In the genomic region with DNA sequence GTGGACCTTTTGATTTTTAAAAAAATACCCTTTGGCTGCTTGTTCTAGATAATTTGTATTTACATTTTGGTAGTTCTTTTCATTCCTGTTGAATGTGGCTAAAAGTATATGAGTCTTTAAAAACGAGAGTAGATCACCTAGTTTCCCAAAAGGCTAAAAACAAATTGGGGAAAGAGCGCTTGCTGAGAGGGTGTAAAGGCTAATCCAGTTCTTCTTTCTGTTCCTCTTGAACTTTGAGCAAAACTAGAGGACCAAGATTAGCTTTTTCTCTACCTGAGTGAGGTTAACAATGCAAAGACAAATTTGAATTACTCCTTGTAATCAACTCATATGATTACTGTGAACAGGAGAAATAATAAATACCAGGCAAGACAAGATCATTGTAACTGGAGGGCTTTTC, we compare ENCODE assay signal across 20 cellular contexts.
DNase-seq lines count a peak whose midpoint lies in the region; ATAC-seq, FAIRE-seq and TF ChIP-seq lines count a peak whose summit lies in the region.
"Had no signal": no experiment of that assay in that cellular context is flagged by ENCODE, and none has a peak within 500 bp of the region (broad histone marks: within the 10 kb centered on the region; RNA-seq: fewer than 3 reads in every experiment).

No MANE protein-coding gene starts in this region.

- intact Hi-C loops in HCT116 (cut with micrococcal nuclease): no loop called here
- intact Hi-C loops in left ventricle myocardium superior (cut with micrococcal nuclease): no loop called here

- CTCF ChIA-PET in HCT116 (lab: Charles Lee) (no interaction called here), H1 (lab: Charles Lee; ENCODE audit: partially characterized antibody) (no interaction called here)

- H4K8ac ChIP-seq in H1 (ENCODE audit: extremely low read depth, insufficient read depth, low read length): no peak overlapping the region

- no peak overlapping the region for H2BK5ac ChIP-seq in H1 (ENCODE audit: low read depth, low read length)

- ATAC-seq in HCT116: no peak
- no peak for ATAC-seq in left ventricle myocardium superior
- ATAC-seq: A549 had no signal

- RAD21 ChIA-PET in HCT116 (lab: Charles Lee; ENCODE audit: low non-redundant PET in 1 of 2, low total read pairs in 2 of 2, uncharacterized antibody in 2 of 2, unreplicated experiment in 2 of 2): no interaction called here

- H4K5ac ChIP-seq in H1 (ENCODE audit: insufficient read length, low read depth, low read length): no peak overlapping the region

- H3K4me2 ChIP-seq in HCT116 (ENCODE audit: low read length) (no peak overlapping the region), OCI-LY3 (ENCODE audit: low read length) (peak overlapping the region; percentile 65), H1 (ENCODE audit: insufficient read depth in 1 of 2, low read depth in 2 of 2, low read length in 2 of 2) (no peak overlapping the region), osteoblast (ENCODE audit: insufficient read depth, low read length) (no peak overlapping the region)
- H3K4me2 ChIP-seq: A549, SK-N-SH had no signal

- no peaks in the 10 kb centered on the region for H3K9me2 ChIP-seq in HCT116 (ENCODE audit: insufficient read depth)
- H3K9me2 ChIP-seq: SK-N-SH had no signal

- no peak overlapping the region for H3K23ac ChIP-seq in H1 (ENCODE audit: insufficient read length)

- no peak overlapping the region for H3K14ac ChIP-seq in H1 (ENCODE audit: insufficient read length)

- H3K9me3 ChIP-seq in HCT116 (ENCODE audit: control insufficient read depth in 1 of 2, insufficient read depth in 1 of 2, low read depth in 1 of 2, low read length in 2 of 2): no peaks in the 10 kb centered on the region
- no peaks in the 10 kb centered on the region for H3K9me3 ChIP-seq in OCI-LY3 (ENCODE audit: insufficient read depth, low read length)
- no peaks in the 10 kb centered on the region for H3K9me3 ChIP-seq in H1 (ENCODE audit: insufficient read depth in 2 of 2, low read depth in 1 of 2, low read length in 1 of 2)
- H3K9me3 ChIP-seq in osteoblast (ENCODE audit: low read depth, low read length): peaks cover 2% of the 10 kb centered on the region
- H3K9me3 ChIP-seq: A549, HAP-1, SK-N-SH had no signal

- H3K79me2 ChIP-seq in HCT116 (ENCODE audit: insufficient read depth, low read length): no peaks in the 10 kb centered on the region
- H3K79me2 ChIP-seq in OCI-LY3 (ENCODE audit: low read length): no peaks in the 10 kb centered on the region
- no peaks in the 10 kb centered on the region for H3K79me2 ChIP-seq in H1 (ENCODE audit: control insufficient read depth in 1 of 2, insufficient read depth in 2 of 2, low read length in 2 of 2)
- H3K79me2 ChIP-seq in osteoblast (ENCODE audit: insufficient read depth, low read length): no peaks in the 10 kb centered on the region

- TF ChIP-seq EP300 in H1 (IDR thresholded peaks at IDR 0.05; ENCODE audit: borderline replicate concordance in 1 of 2, low read depth in 2 of 2, low read length in 2 of 2): no peak

- 71% methylated on average over 2 of the region's 2 CpGs; no CpG with 5 or more reads in 1 of the 2 experiments for WGBS in H1 (ENCODE audit: extremely low coverage in 1 of 2, insufficient coverage in 1 of 2, insufficient read length in 1 of 2, insufficient replicate concordance in 2 of 2, low coverage in 1 of 2, low lambda C conversion rate in 2 of 2, missing lambda C conversion rate in 1 of 2), 2 experiments

- DNase-seq in HCT116 (ENCODE audit: low read depth, low spot score): no peak
- DNase-seq in H1 (ENCODE audit: low read depth in 1 of 2, low spot score in 2 of 2): no peak
- peak; percentile 11 for DNase-seq in osteoblast (ENCODE audit: insufficient read length, low spot score, missing footprints)
- DNase-seq in hepatic stellate cell (ENCODE audit: low spot score): no peak
- no peak for DNase-seq in NCI-H2196 treated with DMSO at 0.1 percent for 48 hours (lab: John Stamatoyannopoulos, UW; ENCODE audit: unreplicated experiment)
- no peak for DNase-seq in left ventricle myocardium superior
- DNase-seq: CD4-positive, CD25-positive, alpha-beta regulatory T cell; DMS 273 treated with DMSO at 0.1 percent for 48 hours; DMS79 treated with DMSO at 0.1 percent for 48 hours; KG1; NCI-H1105; NCI-H146; NCI-H2029; NCI-H526; SIG-M5; SK-N-SH had no signal

- TF ChIP-seq RAD21 in HCT116 (IDR thresholded peaks at IDR 0.05; ENCODE audit: low read depth) (no peak), H1 (IDR thresholded peaks at IDR 0.05 in 1 of 2, conservative IDR thresholded peaks at IDR 0.05 in 1 of 2; ENCODE audit: low read depth in 2 of 2, low read length in 2 of 2) (no peak)

- H3K27me3 ChIP-seq in HCT116 (ENCODE audit: insufficient read depth, low read length) (no peaks in the 10 kb centered on the region), OCI-LY3 (ENCODE audit: low read depth, low read length) (no peaks in the 10 kb centered on the region), H1 (replicated peaks in 1 of 4; ENCODE audit: control insufficient read depth in 3 of 4, extremely low read depth in 1 of 4, insufficient read depth in 3 of 4, low read length in 3 of 4) (no peaks in the 10 kb centered on the region), osteoblast (ENCODE audit: insufficient read depth, low read length) (no peaks in the 10 kb centered on the region)

- H3K36me3 ChIP-seq in HCT116 (ENCODE audit: control insufficient read depth in 1 of 2, insufficient read depth in 2 of 2, low read length in 2 of 2): no peaks in the 10 kb centered on the region
- no peaks in the 10 kb centered on the region for H3K36me3 ChIP-seq in OCI-LY3 (replicated peaks; ENCODE audit: low read depth, low read length)
- no peaks in the 10 kb centered on the region for H3K36me3 ChIP-seq in H1 (ENCODE audit: control insufficient read depth in 2 of 4, insufficient read depth in 4 of 4, low read length in 3 of 4)
- no peaks in the 10 kb centered on the region for H3K36me3 ChIP-seq in osteoblast (ENCODE audit: insufficient read depth, low read length)
- H3K36me3 ChIP-seq: HAP-1 had no signal

- no peak overlapping the region for H3K27ac ChIP-seq in HCT116 (ENCODE audit: low read depth, low read length)
- H3K27ac ChIP-seq in OCI-LY3 (ENCODE audit: low read length): peak overlapping the region; percentile 43
- H3K27ac ChIP-seq in H1 (ENCODE audit: low read depth, low read length): no peak overlapping the region
- no peak overlapping the region for H3K27ac ChIP-seq in osteoblast (ENCODE audit: low read depth, low read length)
- H3K27ac ChIP-seq: A549 had no signal

- FAIRE-seq in H1 (lab: Jason Lieb, UNC): no peak
- FAIRE-seq: A549, HTR-8/SVneo had no signal

- H2AFZ ChIP-seq in HCT116 (ENCODE audit: low read depth, low read length, poor library complexity, severe bottlenecking): peak overlapping the region; percentile 49
- peak overlapping the region; percentile 50 for H2AFZ ChIP-seq in OCI-LY3 (ENCODE audit: low read depth, low read length)
- peak overlapping the region; percentile 74 for H2AFZ ChIP-seq in H1 (ENCODE audit: low read length)
- no peak overlapping the region for H2AFZ ChIP-seq in osteoblast (ENCODE audit: low read length)

- no peak for TF ChIP-seq CTCF in HCT116 (IDR thresholded peaks at IDR 0.05 in 2 of 3, conservative IDR thresholded peaks at IDR 0.05 in 1 of 3; ENCODE audit: borderline replicate concordance in 1 of 3, insufficient read depth in 1 of 3, low read depth in 2 of 3, low read length in 2 of 3)
- TF ChIP-seq CTCF in OCI-LY3 (IDR thresholded peaks at IDR 0.05; ENCODE audit: low read depth, low read length): no peak
- no peak for TF ChIP-seq CTCF in H1 (IDR thresholded peaks at IDR 0.05; ENCODE audit: control extremely low read depth in 1 of 3, insufficient read depth in 1 of 3, low read depth in 1 of 3, low read length in 3 of 3)
- no peak for TF ChIP-seq CTCF in osteoblast (IDR thresholded peaks at IDR 0.05; ENCODE audit: extremely low read depth, low read depth, low read length)

- no peaks in the 10 kb centered on the region for H3K79me1 ChIP-seq in H1 (ENCODE audit: low read depth, low read length)

- H3K4ac ChIP-seq in H1 (replicated peaks; ENCODE audit: insufficient read length, low read depth, low read length): no peak overlapping the region

- H2BK20ac ChIP-seq in H1 (ENCODE audit: low read length): no peak overlapping the region

- no TSS peak for BruUV-seq in HCT116 (replicated peaks; lab: Mats Ljungman, UMichigan)

- H4K91ac ChIP-seq in H1 (replicated peaks; ENCODE audit: insufficient read length, low read length): no peak overlapping the region

- H3K9ac ChIP-seq in HCT116 (ENCODE audit: low read length): no peak overlapping the region
- H3K9ac ChIP-seq in OCI-LY3 (ENCODE audit: low read length): no peak overlapping the region
- no peak overlapping the region for H3K9ac ChIP-seq in H1 (replicated peaks in 1 of 4; ENCODE audit: extremely low read depth in 1 of 4, low read depth in 3 of 4, low read length in 3 of 4)
- H3K9ac ChIP-seq: SK-N-SH had no signal

- H3K23me2 ChIP-seq in H1 (ENCODE audit: low read depth, low read length): no peaks in the 10 kb centered on the region

- H3K4me3 ChIP-seq in HCT116 (replicated peaks in 1 of 2; ENCODE audit: low read depth in 1 of 2, low read length in 2 of 2) (no peak overlapping the region), OCI-LY3 (ENCODE audit: low read length) (peak overlapping the region; percentile 21), H1 (ENCODE audit: extremely low read depth in 1 of 4, insufficient read depth in 2 of 4, low read depth in 3 of 4, low read length in 4 of 4) (no peak overlapping the region), osteoblast (ENCODE audit: insufficient read depth, low read length) (no peak overlapping the region)
- H3K4me3 ChIP-seq: A549, HAP-1 had no signal

- no peak overlapping the region for H3K18ac ChIP-seq in H1 (ENCODE audit: extremely low read depth, low read length)

- H3K4me1 ChIP-seq in HCT116 (ENCODE audit: control insufficient read depth in 1 of 2, insufficient read depth in 2 of 2, low read length in 2 of 2): no peaks in the 10 kb centered on the region
- peaks cover 27% of the 10 kb centered on the region for H3K4me1 ChIP-seq in OCI-LY3 (ENCODE audit: low read length)
- no peaks in the 10 kb centered on the region for H3K4me1 ChIP-seq in H1 (replicated peaks in 1 of 4; ENCODE audit: control insufficient read depth in 3 of 4, insufficient read depth in 4 of 4, low read length in 3 of 4)
- H3K4me1 ChIP-seq in osteoblast (ENCODE audit: insufficient read depth, low read length): no peaks in the 10 kb centered on the region
- H3K4me1 ChIP-seq: A549 had no signal

- no peak overlapping the region for H2BK15ac ChIP-seq in H1 (ENCODE audit: low read length)

- no peak overlapping the region for H2BK12ac ChIP-seq in H1 (ENCODE audit: low read depth, low read length)

- TF ChIP-seq POLR2A in HCT116 (IDR thresholded peaks at IDR 0.05; ENCODE audit: borderline replicate concordance, extremely low read depth, insufficient read depth, insufficient read length): no peak
- no peak for TF ChIP-seq POLR2A in H1 (IDR thresholded peaks at IDR 0.05; ENCODE audit: control extremely low read depth in 1 of 2, low read depth in 2 of 2, low read length in 2 of 2)

- no peak overlapping the region for H2AK5ac ChIP-seq in H1 (ENCODE audit: low read depth, low read length)

- H4K20me1 ChIP-seq in HCT116 (ENCODE audit: insufficient read depth): no peaks in the 10 kb centered on the region
- H4K20me1 ChIP-seq in OCI-LY3 (ENCODE audit: insufficient read depth, low read length): no peaks in the 10 kb centered on the region
- no peaks in the 10 kb centered on the region for H4K20me1 ChIP-seq in H1 (replicated peaks in 1 of 2; ENCODE audit: control insufficient read depth in 1 of 2, insufficient read depth in 2 of 2, low read length in 2 of 2)
- H4K20me1 ChIP-seq in osteoblast (ENCODE audit: insufficient read depth, low read length): no peaks in the 10 kb centered on the region

- H2BK120ac ChIP-seq in H1 (replicated peaks; ENCODE audit: low read depth, low read length): no peak overlapping the region

- no peak overlapping the region for H3K56ac ChIP-seq in H1 (replicated peaks; ENCODE audit: insufficient read length, low read depth, low read length)

- POLR2A ChIA-PET in HCT116 (lab: Charles Lee) (no interaction called here), H1 (lab: Charles Lee; ENCODE audit: partially characterized antibody) (no interaction called here)
